ENCODE assay signal across 1 cellular context in genomic region chr9:114367406-114367805, GRCh38.
TF ChIP-seq lines count a peak whose summit lies in the region.

No MANE protein-coding gene starts in this region.

TF ChIP-seq in GM23338, 12 proteins besides CTCF, POLR2A, EP300 and RAD21 (continued from another document):
- TF ChIP-seq ZNF462 (CRISPR knock-in tag; IDR thresholded peaks at IDR 0.05), result no peak
- no peak for TF ChIP-seq EZH2phosphoT487 (IDR thresholded peaks at IDR 0.05; ENCODE audit: unreplicated experiment)
- no peak for TF ChIP-seq EZH2 (IDR thresholded peaks at IDR 0.05; ENCODE audit: low read depth, unreplicated experiment)
- TF ChIP-seq ZNF114 (CRISPR knock-in tag; IDR thresholded peaks at IDR 0.05), result no peak
- TF ChIP-seq NANOG (IDR thresholded peaks at IDR 0.05; ENCODE audit: borderline replicate concordance), result no peak
- TF ChIP-seq ZNF331 (CRISPR knock-in tag; IDR thresholded peaks at IDR 0.05; ENCODE audit: low read depth), result no peak
- no peak for TF ChIP-seq STAT1 (IDR thresholded peaks at IDR 0.05; ENCODE audit: unreplicated experiment)
- TF ChIP-seq CREB1 (CRISPR knock-in tag; IDR thresholded peaks at IDR 0.05; ENCODE audit: low read depth), result no peak
- no peak for TF ChIP-seq POLR2AphosphoS5 (IDR thresholded peaks at IDR 0.05; ENCODE audit: low read depth)
- TF ChIP-seq JUNB (IDR thresholded peaks at IDR 0.05; ENCODE audit: unreplicated experiment), result no peak
